1 cellular context compared by ENCODE assay signal in the genomic region with DNA sequence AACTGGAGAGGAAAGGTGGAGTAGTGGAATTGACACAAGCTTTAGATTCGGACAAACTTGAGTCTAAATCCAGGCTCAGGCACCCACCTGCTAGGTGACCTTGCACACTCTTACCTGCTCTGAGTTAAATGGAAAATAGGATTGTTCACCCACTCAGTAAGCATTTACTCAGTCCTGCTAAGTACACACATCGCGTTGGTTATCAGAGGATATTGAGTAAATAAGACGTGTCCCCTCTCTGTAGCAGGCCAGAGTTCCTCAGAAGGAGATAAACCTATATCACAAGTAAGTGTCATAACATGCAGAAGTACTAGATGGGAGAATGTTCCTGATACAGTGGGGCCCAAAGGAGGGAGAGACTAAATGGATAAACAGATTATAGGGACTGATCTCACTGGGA.
TF ChIP-seq lines count a peak whose summit lies in the region.

No MANE protein-coding gene starts in this region.

TF ChIP-seq in GM23338, 12 proteins besides CTCF, POLR2A, EP300 and RAD21:
- no peak for TF ChIP-seq REST (IDR thresholded peaks at IDR 0.05; ENCODE audit: unreplicated experiment)
- TF ChIP-seq POLR2AphosphoS5 (IDR thresholded peaks at IDR 0.05; ENCODE audit: low read depth) = no peak
